In genomic region chr13:48299591-48299990, GRCh38 we compare ENCODE assay signal across 33 cellular contexts.
"Had no signal": no experiment of that assay in that cellular context is flagged by ENCODE, and none has a peak within 500 bp of the region (broad histone marks: within the 10 kb centered on the region; RNA-seq: fewer than 3 reads in every experiment).

No MANE protein-coding gene starts in this region.

- H3K4me1 ChIP-seq: body of pancreas had no signal

- H3K9me3 ChIP-seq: body of pancreas, esophagus squamous epithelium, heart left ventricle had no signal

- H3K27me3 ChIP-seq: body of pancreas, esophagus squamous epithelium, heart left ventricle had no signal

- H3K36me3 Mint-ChIP-seq: activated naive CD8-positive, alpha-beta T cell had no signal

- ATAC-seq: activated CD4-positive, alpha-beta T cell treated with anti-CD3 and anti-CD28 coated beads for 36 hours; activated CD8-positive, alpha-beta memory T cell treated with anti-CD3 and anti-CD28 coated beads, Interleukin-2, amount 10 ng/mL, durations not matched to agents 7 days and 5 days; activated CD8-positive, alpha-beta T cell treated with anti-CD3 and anti-CD28 coated beads, Interleukin-2, amount 10 ng/mL, durations not matched to agents 7 days and 5 days; body of pancreas; heart left ventricle; T-helper 17 cell had no signal

- H3K27ac Mint-ChIP-seq: activated CD4-positive, alpha-beta memory T cell treated with anti-CD3 and anti-CD28 coated beads for 36 hours; activated CD4-positive, alpha-beta T cell treated with anti-CD3 and anti-CD28 coated beads for 36 hours; activated CD4-positive, alpha-beta T cell treated with anti-CD3 and anti-CD28 coated beads, Interleukin-2, amount 10 ng/mL, durations not matched to agents 24 days and 14 days; activated CD8-positive, alpha-beta memory T cell treated with anti-CD3 and anti-CD28 coated beads, Interleukin-2, amount 10 ng/mL, durations not matched to agents 7 days and 5 days; activated CD8-positive, alpha-beta T cell treated with anti-CD3 and anti-CD28 coated beads, Interleukin-2, amount 10 ng/mL, durations not matched to agents 7 days and 5 days; activated naive CD4-positive, alpha-beta T cell treated with anti-CD3 and anti-CD28 coated beads, Interleukin-2, amount 10 ng/mL, durations not matched to agents 7 days and 5 days; activated naive CD8-positive, alpha-beta T cell; activated T-helper 1 cell treated with anti-CD3 and anti-CD28 coated beads, Interleukin-12 subunit alpha, Interleukin-12 subunit beta, Interleukin-2, Interleukin-4 antibody, amounts not matched to agents 30 ng/mL and 10 ng/mL and 1 ng/mL, durations not matched to agents 14 hours and 24 hours and 36 hours; activated T-helper 2 cell treated with anti-CD3 and anti-CD28 coated beads, Interferon-gamma antibody, Interleukin-2, Interleukin-4, amounts not matched to agents 10 μg/mL and 5 μg/mL and 100 μg/mL, durations not matched to agents 14 hours and 24 hours and 36 hours; T-helper 17 cell; T-helper 2 cell treated with Interferon-gamma antibody and Interleukin-4, amounts not matched to agents 5 μg/mL and 100 μg/mL, for 36 hours had no signal

- H3K27me3 Mint-ChIP-seq: activated CD4-positive, alpha-beta memory T cell treated with anti-CD3 and anti-CD28 coated beads for 36 hours; activated CD4-positive, alpha-beta T cell treated with anti-CD3 and anti-CD28 coated beads for 36 hours; activated CD4-positive, alpha-beta T cell treated with anti-CD3 and anti-CD28 coated beads, Interleukin-2, amount 10 ng/mL, durations not matched to agents 24 days and 14 days; activated CD8-positive, alpha-beta memory T cell treated with anti-CD3 and anti-CD28 coated beads, Interleukin-2, amount 10 ng/mL, durations not matched to agents 7 days and 5 days; activated naive CD4-positive, alpha-beta T cell treated with anti-CD3 and anti-CD28 coated beads, Interleukin-2, amount 10 ng/mL, durations not matched to agents 7 days and 5 days; activated naive CD8-positive, alpha-beta T cell; T-helper 17 cell had no signal

- H3K27ac ChIP-seq: body of pancreas, epithelial cell of prostate, esophagus squamous epithelium, heart left ventricle had no signal

- H3K4me3 Mint-ChIP-seq: activated CD4-positive, alpha-beta memory T cell treated with anti-CD3 and anti-CD28 coated beads for 36 hours; activated CD4-positive, alpha-beta T cell treated with anti-CD3 and anti-CD28 coated beads for 36 hours; activated CD4-positive, alpha-beta T cell treated with anti-CD3 and anti-CD28 coated beads, Interleukin-2, amount 10 ng/mL, durations not matched to agents 24 days and 14 days; activated CD8-positive, alpha-beta memory T cell treated with anti-CD3 and anti-CD28 coated beads, Interleukin-2, amount 10 ng/mL, durations not matched to agents 7 days and 5 days; activated CD8-positive, alpha-beta T cell treated with anti-CD3 and anti-CD28 coated beads, Interleukin-2, amount 10 ng/mL, durations not matched to agents 7 days and 5 days; activated naive CD4-positive, alpha-beta T cell treated with anti-CD3 and anti-CD28 coated beads, Interleukin-2, amount 10 ng/mL, durations not matched to agents 7 days and 5 days; activated naive CD8-positive, alpha-beta T cell; activated T-helper 1 cell treated with anti-CD3 and anti-CD28 coated beads, Interleukin-12 subunit alpha, Interleukin-12 subunit beta, Interleukin-2, Interleukin-4 antibody, amounts not matched to agents 30 ng/mL and 10 ng/mL and 1 ng/mL, durations not matched to agents 14 hours and 24 hours and 36 hours; T-helper 17 cell; T-helper 2 cell treated with Interferon-gamma antibody and Interleukin-4, amounts not matched to agents 5 μg/mL and 100 μg/mL, for 36 hours had no signal

- H3K9me3 Mint-ChIP-seq: activated CD4-positive, alpha-beta memory T cell treated with anti-CD3 and anti-CD28 coated beads for 36 hours; activated CD4-positive, alpha-beta T cell treated with anti-CD3 and anti-CD28 coated beads, Interleukin-2, amount 10 ng/mL, durations not matched to agents 24 days and 14 days; activated naive CD4-positive, alpha-beta T cell treated with anti-CD3 and anti-CD28 coated beads, Interleukin-2, amount 10 ng/mL, durations not matched to agents 7 days and 5 days; activated T-helper 1 cell treated with anti-CD3 and anti-CD28 coated beads, Interleukin-12 subunit alpha, Interleukin-12 subunit beta, Interleukin-2, Interleukin-4 antibody, amounts not matched to agents 30 ng/mL and 10 ng/mL and 1 ng/mL, durations not matched to agents 14 hours and 24 hours and 36 hours; activated T-helper 2 cell treated with anti-CD3 and anti-CD28 coated beads, Interferon-gamma antibody, Interleukin-2, Interleukin-4, amounts not matched to agents 10 μg/mL and 5 μg/mL and 100 μg/mL, durations not matched to agents 14 hours and 24 hours and 36 hours; T-helper 2 cell treated with Interferon-gamma antibody and Interleukin-4, amounts not matched to agents 5 μg/mL and 100 μg/mL, for 36 hours had no signal

- DNase-seq: activated CD4-positive, alpha-beta memory T cell treated with anti-CD3 and anti-CD28 coated beads for 36 hours; activated CD4-positive, alpha-beta T cell treated with anti-CD3 and anti-CD28 coated beads for 36 hours; activated CD4-positive, alpha-beta T cell treated with anti-CD3 and anti-CD28 coated beads, Interleukin-2, amount 10 ng/mL, durations not matched to agents 24 days and 14 days; activated CD4-positive, CD25-positive, alpha-beta regulatory T cell; activated CD4-positive, CD25-positive, alpha-beta regulatory T cell treated with anti-CD3 and anti-CD28 coated beads, Interleukin-2, amount 50 U/mL, for 72 hours; activated CD8-positive, alpha-beta memory T cell treated with anti-CD3 and anti-CD28 coated beads, Interleukin-2, amount 10 ng/mL, durations not matched to agents 7 days and 5 days; activated CD8-positive, alpha-beta memory T cell treated with anti-CD3 and anti-CD28 coated beads, Interleukin-2, amount 50 U/mL, for 4 hours; activated CD8-positive, alpha-beta T cell treated with anti-CD3 and anti-CD28 coated beads, Interleukin-2, amount 10 ng/mL, durations not matched to agents 7 days and 5 days; activated effector memory CD4-positive, alpha-beta T cell treated with anti-CD3 and anti-CD28 coated beads, Interleukin-2, amount 50 U/mL, for 16 hours; activated naive CD4-positive, alpha-beta T cell treated with anti-CD3 and anti-CD28 coated beads, Interleukin-2, amount 10 ng/mL, durations not matched to agents 7 days and 5 days; activated T-cell treated with anti-CD3 and anti-CD28 coated beads, Interleukin-2, amount 50 U/mL, for 1 hour; activated T-cell treated with anti-CD3 and anti-CD28 coated beads, Interleukin-2, amount 50 U/mL, for 48 hours; amniotic stem cell; anterior cingulate cortex; body of pancreas; caudate nucleus; cortex of kidney; effector CD8-positive, alpha-beta T cell; esophagus squamous epithelium; glutamatergic neuron; heart left ventricle; T-helper 1 cell; T-helper 17 cell; T1000 had no signal

- FAIRE-seq: colon, endometrium, endothelial cell of umbilical vein, frontal cortex had no signal

- H3K36me3 ChIP-seq: esophagus squamous epithelium, heart left ventricle had no signal

- H3K4me3 ChIP-seq: body of pancreas, esophagus squamous epithelium, heart left ventricle had no signal
